Comparison of ENCODE assay signal across 1 cellular context in the genomic region with DNA sequence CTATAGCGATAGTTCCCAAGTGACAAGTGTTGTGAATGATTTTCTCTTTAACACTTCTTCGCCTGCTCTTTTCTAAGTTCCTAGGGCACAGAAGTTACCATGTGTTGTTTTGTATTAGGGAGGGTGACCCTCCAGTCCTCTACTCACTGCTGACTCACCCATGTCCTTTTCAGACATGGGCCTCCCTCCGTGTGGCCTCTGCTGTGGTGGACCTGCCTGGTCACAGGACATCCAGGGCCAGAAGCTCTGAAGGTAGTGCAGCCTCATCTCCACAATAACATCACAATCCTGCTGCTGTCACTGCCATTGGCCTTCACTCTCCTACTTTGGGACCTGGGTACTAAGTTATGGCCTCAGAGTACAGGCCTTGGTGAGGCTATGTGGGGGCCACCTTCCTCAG.
TF ChIP-seq lines count a peak whose summit lies in the region.

No MANE protein-coding gene starts in this region.

TF ChIP-seq in IMR-90, 13 proteins besides CTCF, POLR2A, EP300 and RAD21:
- TF ChIP-seq, protein P1, sequence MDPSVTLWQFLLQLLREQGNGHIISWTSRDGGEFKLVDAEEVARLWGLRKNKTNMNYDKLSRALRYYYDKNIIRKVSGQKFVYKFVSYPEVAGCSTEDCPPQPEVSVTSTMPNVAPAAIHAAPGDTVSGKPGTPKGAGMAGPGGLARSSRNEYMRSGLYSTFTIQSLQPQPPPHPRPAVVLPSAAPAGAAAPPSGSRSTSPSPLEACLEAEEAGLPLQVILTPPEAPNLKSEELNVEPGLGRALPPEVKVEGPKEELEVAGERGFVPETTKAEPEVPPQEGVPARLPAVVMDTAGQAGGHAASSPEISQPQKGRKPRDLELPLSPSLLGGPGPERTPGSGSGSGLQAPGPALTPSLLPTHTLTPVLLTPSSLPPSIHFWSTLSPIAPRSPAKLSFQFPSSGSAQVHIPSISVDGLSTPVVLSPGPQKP (IDR thresholded peaks at IDR 0.05; ENCODE audit: borderline replicate concordance, low read depth, low read length), result no peak
- TF ChIP-seq CHD1 (IDR thresholded peaks at IDR 0.05; ENCODE audit: low read depth, low read length) (no peak), BHLHE40 (IDR thresholded peaks at IDR 0.05; ENCODE audit: low read depth, low read length) (no peak), NFE2L2 (IDR thresholded peaks at IDR 0.05; ENCODE audit: low read depth, low read length) (no peak), FOS (IDR thresholded peaks at IDR 0.05; ENCODE audit: low read depth, low read length) (no peak), SMC3 (IDR thresholded peaks at IDR 0.05; ENCODE audit: low read depth, low read length) (no peak), CEBPB (IDR thresholded peaks at IDR 0.05; ENCODE audit: low read depth, low read length) (no peak), MAZ (IDR thresholded peaks at IDR 0.05; ENCODE audit: borderline replicate concordance, low read depth, low read length) (no peak), RFX5 (IDR thresholded peaks at IDR 0.05; ENCODE audit: low read depth, low read length) (no peak), RCOR1 (IDR thresholded peaks at IDR 0.05; ENCODE audit: insufficient replicate concordance, low read length) (no peak), MAFK (IDR thresholded peaks at IDR 0.05; ENCODE audit: low read depth, low read length) (no peak), MXI1 (IDR thresholded peaks at IDR 0.05; ENCODE audit: borderline replicate concordance, low read depth, low read length) (no peak)
- TF ChIP-seq, protein P2, sequence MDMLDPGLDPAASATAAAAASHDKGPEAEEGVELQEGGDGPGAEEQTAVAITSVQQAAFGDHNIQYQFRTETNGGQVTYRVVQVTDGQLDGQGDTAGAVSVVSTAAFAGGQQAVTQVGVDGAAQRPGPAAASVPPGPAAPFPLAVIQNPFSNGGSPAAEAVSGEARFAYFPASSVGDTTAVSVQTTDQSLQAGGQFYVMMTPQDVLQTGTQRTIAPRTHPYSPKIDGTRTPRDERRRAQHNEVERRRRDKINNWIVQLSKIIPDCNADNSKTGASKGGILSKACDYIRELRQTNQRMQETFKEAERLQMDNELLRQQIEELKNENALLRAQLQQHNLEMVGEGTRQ (IDR thresholded peaks at IDR 0.05; ENCODE audit: low read depth, low read length), result no peak
